8 cellular contexts compared by ENCODE assay signal in genomic region chr5:159098285-159099048, GRCh38. TPM values are rescaled to one million over a fixed set of nuclear protein-coding genes. Genes with fewer than 3 reads are reported as not detected.
DNase-seq lines count a peak whose midpoint lies in the region; ATAC-seq, FAIRE-seq and TF ChIP-seq lines count a peak whose summit lies in the region.

No MANE protein-coding gene starts in this region.

- H3K27me3 Mint-ChIP-seq in activated naive CD4-positive, alpha-beta T cell treated with anti-CD3 and anti-CD28 coated beads, Interleukin-2, amount 10 ng/mL, durations not matched to agents 7 days and 5 days, result peaks cover 90% of the 10 kb centered on the region

- no peak overlapping the region for H2BK12ac ChIP-seq in mesenchymal stem cell (ENCODE audit: low read length in 2 of 2)

- WGBS in K562 (ENCODE audit: insufficient coverage, low coverage, missing lambda C conversion rate), result 16% methylated on average over 7 of the region's 9 CpGs
- 12% methylated on average over 5 of the region's 9 CpGs for WGBS in mesenchymal stem cell
- 27% methylated on average over 8 of the region's 9 CpGs for WGBS in urinary bladder

- CTCF ChIA-PET in activated naive CD4-positive, alpha-beta T cell treated with anti-CD3 and anti-CD28 coated beads, Interleukin-2, amount 10 ng/mL, durations not matched to agents 7 days and 5 days (lab: Charles Lee), result interaction anchor here (0.9 to 1.2 kb wide), 2 partner anchors 8 to 403 kb away, joined by 3 read pairs; no protein-coding TSS in a partner anchor
- CTCF ChIA-PET in K562 (lab: Yijun Ruan, JAX; ENCODE audit: low intra/inter-chr PET ratio), result interaction anchor here (0.7 kb wide), 1 partner anchor 203 kb away, joined by 3 read pairs; no protein-coding TSS in a partner anchor

- peak overlapping the region; percentile 44 for H2BK15ac ChIP-seq in mesenchymal stem cell (ENCODE audit: low read depth, poor library complexity, severe bottlenecking)

- no peak for FAIRE-seq in K562 (lab: Jason Lieb, UNC)
- FAIRE-seq in GM19239 (lab: Jason Lieb, UNC), result no peak

- no peak overlapping the region for H3K14ac ChIP-seq in mesenchymal stem cell (ENCODE audit: low read length in 2 of 2)

- no peaks in the 10 kb centered on the region for H3K79me2 ChIP-seq in K562 (ENCODE audit: control insufficient read depth, insufficient read depth, low read length)

- no peak for ATAC-seq in K562

- no peak for TF ChIP-seq RAD21 in K562 (CRISPR knock-in tag; conservative IDR thresholded peaks at IDR 0.05 in 1 of 2, IDR thresholded peaks at IDR 0.05 in 1 of 2)

- no peaks in the 10 kb centered on the region for H3K9me3 ChIP-seq in K562 (replicated peaks; ENCODE audit: control insufficient read depth, insufficient read depth, low read depth, low read length)
- H3K9me3 ChIP-seq in mesenchymal stem cell (ENCODE audit: control insufficient read depth, low read length), result no peaks in the 10 kb centered on the region

- H3K27ac Mint-ChIP-seq in activated naive CD4-positive, alpha-beta T cell treated with anti-CD3 and anti-CD28 coated beads, Interleukin-2, amount 10 ng/mL, durations not matched to agents 7 days and 5 days, result peak overlapping the region; percentile 63

- TF ChIP-seq POLR2A in K562 (conservative IDR thresholded peaks at IDR 0.05), result no peak

- peak overlapping the region; percentile 74 for H3K4me2 ChIP-seq in K562 (ENCODE audit: insufficient read depth, low read length)
- H3K4me2 ChIP-seq in mesenchymal stem cell (ENCODE audit: low read length, poor library complexity, severe bottlenecking), result peak overlapping the region; percentile 94

- no peak overlapping the region for H2BK5ac ChIP-seq in mesenchymal stem cell (ENCODE audit: low read depth, low read length, poor library complexity, severe bottlenecking)

- no peak overlapping the region for H2AK5ac ChIP-seq in mesenchymal stem cell (ENCODE audit: low read length, severe bottlenecking)

- H2AFZ ChIP-seq in K562 (ENCODE audit: low read depth, low read length) (peak overlapping the region; percentile 80), mesenchymal stem cell (ENCODE audit: low read depth, low read length) (no peak overlapping the region)

- no peak for TF ChIP-seq EP300 in K562 (IDR thresholded peaks at IDR 0.05; ENCODE audit: low read length)

- H4K91ac ChIP-seq in mesenchymal stem cell (ENCODE audit: low read length), result no peak overlapping the region

- H3K36me3 ChIP-seq in K562 (ENCODE audit: control insufficient read depth, insufficient read depth, low read length), result no peaks in the 10 kb centered on the region
- peaks cover 0 to 4% of the 10 kb centered on the region in 2 experiments for H3K36me3 ChIP-seq in mesenchymal stem cell (ENCODE audit: control insufficient read depth in 1 of 2, insufficient read depth in 2 of 2, low read depth in 1 of 2, low read length in 2 of 2)
- no peaks in the 10 kb centered on the region for H3K36me3 ChIP-seq in urinary bladder (ENCODE audit: insufficient read depth)

- H3K27ac ChIP-seq in K562 (ENCODE audit: extremely low read depth, low read depth, low read length), result no peak overlapping the region
- no peak overlapping the region for H3K27ac ChIP-seq in mesenchymal stem cell (ENCODE audit: low read length, poor library complexity, severe bottlenecking)
- peak overlapping the region; percentile 80 for H3K27ac ChIP-seq in urinary bladder (ENCODE audit: low read depth)

- H3K4me1 ChIP-seq in K562 (replicated peaks in 1 of 2; ENCODE audit: control insufficient read depth in 2 of 2, insufficient read depth in 2 of 2, low read length in 2 of 2) (peaks cover 6 to 28% of the 10 kb centered on the region in 2 experiments; a peak in 4 of 5 replicates), mesenchymal stem cell (ENCODE audit: control insufficient read depth, insufficient read depth, low read depth, low read length) (peaks cover 20% of the 10 kb centered on the region), urinary bladder (ENCODE audit: insufficient read depth) (no peaks in the 10 kb centered on the region)

- no peak overlapping the region for H4K8ac ChIP-seq in mesenchymal stem cell (ENCODE audit: low read length)

- no peak overlapping the region for H2BK120ac ChIP-seq in mesenchymal stem cell (ENCODE audit: low read depth, low read length)

- in situ Hi-C loops in K562 (cut with MboI), result no loop called here

- peak overlapping the region; percentile 49 to 91 for H3K9ac ChIP-seq in K562 (ENCODE audit: insufficient read depth in 1 of 2, low read depth in 2 of 2, low read length in 2 of 2)
- peak overlapping the region; percentile 98 for H3K9ac ChIP-seq in mesenchymal stem cell (ENCODE audit: low read length)

- H3K9me3 Mint-ChIP-seq in activated naive CD4-positive, alpha-beta T cell treated with anti-CD3 and anti-CD28 coated beads, Interleukin-2, amount 10 ng/mL, durations not matched to agents 7 days and 5 days, result no peaks in the 10 kb centered on the region

- no peak for TF ChIP-seq CTCF in K562 (IDR thresholded peaks at IDR 0.05 in 2 of 3, conservative IDR thresholded peaks at IDR 0.05 in 1 of 3; ENCODE audit: insufficient read depth in 2 of 3, low read depth in 1 of 3, low read length in 3 of 3)

- H3K27me3 ChIP-seq in K562 (ENCODE audit: control insufficient read depth in 2 of 2, insufficient read depth in 2 of 2, low read length in 2 of 2) (no peaks in the 10 kb centered on the region), mesenchymal stem cell (ENCODE audit: control insufficient read depth in 1 of 2, insufficient read depth in 1 of 2, low read length in 2 of 2) (peaks cover 0 to 59% of the 10 kb centered on the region in 2 experiments)

- intact Hi-C loops in K562 (cut with micrococcal nuclease), result loop anchor here (2.0 kb wide), 1 partner anchor 924 kb away; no protein-coding TSS in a partner anchor

- peak overlapping the region in 1 of 2 experiments; percentile 75 for H3K4ac ChIP-seq in mesenchymal stem cell (ENCODE audit: low read depth in 1 of 2, low read length in 2 of 2)

- no peaks in the 10 kb centered on the region for H4K20me1 ChIP-seq in K562 (replicated peaks; ENCODE audit: control insufficient read depth, insufficient read depth, low read length)

- peak overlapping the region; percentile 73 for H3K4me3 Mint-ChIP-seq in activated naive CD4-positive, alpha-beta T cell treated with anti-CD3 and anti-CD28 coated beads, Interleukin-2, amount 10 ng/mL, durations not matched to agents 7 days and 5 days

- no peak for DNase-seq in activated naive CD4-positive, alpha-beta T cell treated with anti-CD3 and anti-CD28 coated beads, Interleukin-2, amount 10 ng/mL, durations not matched to agents 7 days and 5 days
- no peak for DNase-seq in activated naive CD4-positive, alpha-beta T cell treated with Interleukin-2 at 50 U/mL for 16 hours
- DNase-seq in K562 (ENCODE audit: extremely low read depth in 1 of 4, low spot score in 3 of 4), result no peak
- DNase-seq in mesenchymal stem cell, result no peak
- no peak for DNase-seq in GM19239 (ENCODE audit: insufficient read length, low spot score)
- no peak for DNase-seq in NCI-H510A (lab: John Stamatoyannopoulos, UW)
- DNase-seq in NCI-H1417 treated with DMSO at 0.1 percent for 48 hours (lab: John Stamatoyannopoulos, UW), result no peak

- BruUV-seq in K562 (replicated peaks; lab: Mats Ljungman, UMichigan), result no TSS peak

- peaks cover 5% of the 10 kb centered on the region for H3K9me1 ChIP-seq in K562 (ENCODE audit: control insufficient read depth, insufficient read depth, low read length)

- peak overlapping the region; percentile 45 for H3K4me3 ChIP-seq in K562
- peak overlapping the region; percentile 68 to 98 for H3K4me3 ChIP-seq in mesenchymal stem cell (ENCODE audit: insufficient read depth in 1 of 2, low read depth in 1 of 2, low read length in 2 of 2)
- peak overlapping the region; percentile 61 for H3K4me3 ChIP-seq in urinary bladder (ENCODE audit: low read depth, low read length)

- peaks cover 55% of the 10 kb centered on the region for H3K4me1 Mint-ChIP-seq in activated naive CD4-positive, alpha-beta T cell treated with anti-CD3 and anti-CD28 coated beads, Interleukin-2, amount 10 ng/mL, durations not matched to agents 7 days and 5 days

- H3K79me1 ChIP-seq in mesenchymal stem cell (replicated peaks; ENCODE audit: low read length, poor library complexity, severe bottlenecking), result no peaks in the 10 kb centered on the region

- no peak overlapping the region for H3K23ac ChIP-seq in mesenchymal stem cell (ENCODE audit: low read length in 2 of 2)

- POLR2A ChIA-PET in K562 (lab: Yijun Ruan, JAX), result no interaction called here

- H3K18ac ChIP-seq in mesenchymal stem cell (ENCODE audit: low read depth in 1 of 2, low read length in 2 of 2), result peak overlapping the region; percentile 90 to 91

- peaks cover 1% of the 10 kb centered on the region for H3K36me3 Mint-ChIP-seq in activated naive CD4-positive, alpha-beta T cell treated with anti-CD3 and anti-CD28 coated beads, Interleukin-2, amount 10 ng/mL, durations not matched to agents 7 days and 5 days

TF ChIP-seq in K562, 482 proteins besides CTCF, POLR2A, EP300 and RAD21 (continues in another document):
- TF ChIP-seq RBM25 (IDR thresholded peaks at IDR 0.05; ENCODE audit: low read depth, low read length, severe bottlenecking), result no peak

RNA-seq across cellular contexts. Expression of gene EBF1, which starts 1.2 kb away (rescaled TPM):
- 0.37 and 1.5 TPM in 2 replicates for total RNA-seq in K562 (2011; cell fraction: chromatin; rRNA removed; ENCODE audit: low replicate concordance)
- 0.17 and 0.26 TPM in 2 replicates for total RNA-seq in K562 (2011; cell fraction: nucleolus; rRNA removed)
- 0.38 and 0.44 TPM in 2 replicates for total RNA-seq in K562 (2011; cell fraction: nucleoplasm; rRNA removed)
- total RNA-seq in K562 (2014; rRNA removed), result 0.16 and 0.36 TPM in 2 replicates
- total RNA-seq in K562 (2014; rRNA removed; fragmentation: Illumina TruSeq; extraction: Trizol), result not detected in 2 replicates
- not detected in 2 replicates for total RNA-seq in K562 (2015; rRNA removed; fragmentation: Illumina TruSeq; extraction: Trizol)
- total RNA-seq in K562 (2021), result 0.07 and 0.24 TPM in 2 replicates
- polyA plus RNA-seq in K562 (2011; rRNA removed), result 0.07 TPM in 1 of 2 replicates, not detected in the other
- not detected in 2 replicates for polyA plus RNA-seq in K562 (2011; cell fraction: cytosol; rRNA removed)
- polyA plus RNA-seq in K562 (2011; cell fraction: nucleus; rRNA removed), result 0.23 TPM in 1 of 2 replicates, not detected in the other
- 0.03 TPM in 2 replicates for polyA plus RNA-seq in K562 (2012)
- polyA plus RNA-seq in K562 (2014; fragmentation: Illumina TruSeq; extraction: Trizol), result 0.12 TPM in 1 of 2 replicates, not detected in the other
- polyA plus RNA-seq in K562 (2014; fragmentation: Nextera tagmentation; extraction: Ambion mirVana), result under 1 TPM in 1 of 2 experiments, not detected in 1; 0.13 TPM
- polyA plus RNA-seq in K562 (2014; rRNA removed), result 0.42 TPM in 1 of 2 replicates, not detected in the other
- not detected in 2 replicates for polyA minus RNA-seq in K562 (2011; rRNA and poly(A)+ RNA removed)
- polyA minus RNA-seq in K562 (2011; cell fraction: cytosol; rRNA and poly(A)+ RNA removed), result not detected in 2 replicates
- 0.27 and 1.2 TPM in 2 replicates for polyA minus RNA-seq in K562 (2011; cell fraction: nucleus; rRNA and poly(A)+ RNA removed)
- polyA plus RNA-seq in mesenchymal stem cell (2013, experiment 1 of 2), result 2.7 TPM
- 2.5 TPM for polyA plus RNA-seq in mesenchymal stem cell (2013, experiment 2 of 2)
- total RNA-seq in urinary bladder, result 44.1 TPM
- 16.8 TPM for polyA plus RNA-seq in urinary bladder

Comparison
In these comparisons a context has a peak if more than half of its experiments do, and no peak if none do; other contexts are left out.
1. RNA of gene EBF1, which starts 1.2 kb away (total RNA-seq): 44.1 TPM in urinary bladder (single experiment); 0.07 to 1.5 TPM in K562; every median in the first group is over 10 times any median in the second.
2. Peak in every context shown above with its lines, with median percentiles within 50 percentile points of each other: H3K4me3 ChIP-seq.